In the genomic region with DNA sequence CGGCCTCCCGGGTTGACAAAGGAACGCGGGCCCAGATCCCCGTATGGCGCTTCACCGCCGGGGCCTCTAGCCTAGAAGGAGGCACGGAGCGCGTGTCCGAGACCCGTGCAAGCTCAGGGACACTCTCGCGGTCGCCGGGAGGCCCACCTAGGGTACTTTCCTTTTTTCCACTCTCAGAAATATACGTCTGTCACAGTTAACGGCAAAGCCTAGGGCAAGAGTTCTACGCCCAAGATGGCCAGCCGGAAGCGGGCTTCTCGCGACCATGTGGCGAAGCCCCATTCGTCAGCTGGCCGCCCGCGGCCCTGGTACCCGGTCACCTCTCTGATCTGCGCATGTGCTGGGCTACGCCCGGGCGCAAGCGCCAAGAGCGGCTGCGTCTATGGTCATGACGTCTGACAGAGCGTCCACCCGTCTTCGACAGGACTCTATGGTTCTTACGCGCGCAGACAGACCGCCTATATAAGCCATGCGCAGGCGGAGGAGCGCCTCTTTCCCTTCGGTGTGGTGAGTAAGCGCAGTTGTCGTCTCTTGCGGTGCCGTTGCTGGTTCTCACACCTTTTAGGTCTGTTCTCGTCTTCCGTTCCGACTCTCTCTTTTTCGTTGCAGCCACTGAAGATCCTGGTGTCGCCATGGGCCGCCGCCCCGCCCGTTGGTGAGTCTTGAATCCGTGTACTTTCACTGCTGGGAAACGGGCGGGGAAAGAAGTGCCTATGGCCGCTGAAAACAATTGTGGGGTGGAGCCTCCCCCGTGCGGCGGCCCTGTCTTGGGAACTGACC, we compare ENCODE assay signal across 1 cellular context.
A peak's percentile ranks its signal among the peaks of the same experiment; 100 is the strongest.
TF ChIP-seq lines count a peak whose summit lies in the region.

Gene RPL10, plus strand, starts transcription at position 490 of the 780 bp plus-strand sequence. Its CDS starts 143 bp downstream, at position 633.

TF ChIP-seq in K562, 482 proteins besides CTCF, POLR2A, EP300 and RAD21 (continued from another document and continues in another):
- no peak for TF ChIP-seq KAT2B (IDR thresholded peaks at IDR 0.05; ENCODE audit: low read depth, low read length)
- TF ChIP-seq, protein P1, sequence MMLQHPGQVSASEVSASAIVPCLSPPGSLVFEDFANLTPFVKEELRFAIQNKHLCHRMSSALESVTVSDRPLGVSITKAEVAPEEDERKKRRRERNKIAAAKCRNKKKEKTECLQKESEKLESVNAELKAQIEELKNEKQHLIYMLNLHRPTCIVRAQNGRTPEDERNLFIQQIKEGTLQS (IDR thresholded peaks at IDR 0.05), result no peak
- TF ChIP-seq, protein P1 (CRISPR knock-in tag; conservative IDR thresholded peaks at IDR 0.05), result peak; percentile 45; the same call in 1 of the 2 replicates
- peak; percentile 42; the same call in 1 of the 2 replicates for TF ChIP-seq CHD2 (IDR thresholded peaks at IDR 0.05; ENCODE audit: low read depth, low read length)
- TF ChIP-seq ZEB2 (IDR thresholded peaks at IDR 0.05), result no peak
- no peak for TF ChIP-seq NUFIP1 (IDR thresholded peaks at IDR 0.05; ENCODE audit: partially characterized antibody)
- no peak for TF ChIP-seq ZNF551 (CRISPR knock-in tag; IDR thresholded peaks at IDR 0.05)
- no peak for TF ChIP-seq FOXJ3 (CRISPR knock-in tag; IDR thresholded peaks at IDR 0.05)
- TF ChIP-seq, protein P2, sequence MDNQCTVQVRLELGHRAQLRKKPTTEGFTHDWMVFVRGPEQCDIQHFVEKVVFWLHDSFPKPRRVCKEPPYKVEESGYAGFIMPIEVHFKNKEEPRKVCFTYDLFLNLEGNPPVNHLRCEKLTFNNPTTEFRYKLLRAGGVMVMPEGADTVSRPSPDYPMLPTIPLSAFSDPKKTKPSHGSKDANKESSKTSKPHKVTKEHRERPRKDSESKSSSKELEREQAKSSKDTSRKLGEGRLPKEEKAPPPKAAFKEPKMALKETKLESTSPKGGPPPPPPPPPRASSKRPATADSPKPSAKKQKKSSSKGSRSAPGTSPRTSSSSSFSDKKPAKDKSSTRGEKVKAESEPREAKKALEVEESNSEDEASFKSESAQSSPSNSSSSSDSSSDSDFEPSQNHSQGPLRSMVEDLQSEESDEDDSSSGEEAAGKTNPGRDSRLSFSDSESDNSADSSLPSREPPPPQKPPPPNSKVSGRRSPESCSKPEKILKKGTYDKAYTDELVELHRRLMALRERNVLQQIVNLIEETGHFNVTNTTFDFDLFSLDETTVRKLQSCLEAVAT (IDR thresholded peaks at IDR 0.05), result peak; percentile 93 to 97
- TF ChIP-seq, protein P3, sequence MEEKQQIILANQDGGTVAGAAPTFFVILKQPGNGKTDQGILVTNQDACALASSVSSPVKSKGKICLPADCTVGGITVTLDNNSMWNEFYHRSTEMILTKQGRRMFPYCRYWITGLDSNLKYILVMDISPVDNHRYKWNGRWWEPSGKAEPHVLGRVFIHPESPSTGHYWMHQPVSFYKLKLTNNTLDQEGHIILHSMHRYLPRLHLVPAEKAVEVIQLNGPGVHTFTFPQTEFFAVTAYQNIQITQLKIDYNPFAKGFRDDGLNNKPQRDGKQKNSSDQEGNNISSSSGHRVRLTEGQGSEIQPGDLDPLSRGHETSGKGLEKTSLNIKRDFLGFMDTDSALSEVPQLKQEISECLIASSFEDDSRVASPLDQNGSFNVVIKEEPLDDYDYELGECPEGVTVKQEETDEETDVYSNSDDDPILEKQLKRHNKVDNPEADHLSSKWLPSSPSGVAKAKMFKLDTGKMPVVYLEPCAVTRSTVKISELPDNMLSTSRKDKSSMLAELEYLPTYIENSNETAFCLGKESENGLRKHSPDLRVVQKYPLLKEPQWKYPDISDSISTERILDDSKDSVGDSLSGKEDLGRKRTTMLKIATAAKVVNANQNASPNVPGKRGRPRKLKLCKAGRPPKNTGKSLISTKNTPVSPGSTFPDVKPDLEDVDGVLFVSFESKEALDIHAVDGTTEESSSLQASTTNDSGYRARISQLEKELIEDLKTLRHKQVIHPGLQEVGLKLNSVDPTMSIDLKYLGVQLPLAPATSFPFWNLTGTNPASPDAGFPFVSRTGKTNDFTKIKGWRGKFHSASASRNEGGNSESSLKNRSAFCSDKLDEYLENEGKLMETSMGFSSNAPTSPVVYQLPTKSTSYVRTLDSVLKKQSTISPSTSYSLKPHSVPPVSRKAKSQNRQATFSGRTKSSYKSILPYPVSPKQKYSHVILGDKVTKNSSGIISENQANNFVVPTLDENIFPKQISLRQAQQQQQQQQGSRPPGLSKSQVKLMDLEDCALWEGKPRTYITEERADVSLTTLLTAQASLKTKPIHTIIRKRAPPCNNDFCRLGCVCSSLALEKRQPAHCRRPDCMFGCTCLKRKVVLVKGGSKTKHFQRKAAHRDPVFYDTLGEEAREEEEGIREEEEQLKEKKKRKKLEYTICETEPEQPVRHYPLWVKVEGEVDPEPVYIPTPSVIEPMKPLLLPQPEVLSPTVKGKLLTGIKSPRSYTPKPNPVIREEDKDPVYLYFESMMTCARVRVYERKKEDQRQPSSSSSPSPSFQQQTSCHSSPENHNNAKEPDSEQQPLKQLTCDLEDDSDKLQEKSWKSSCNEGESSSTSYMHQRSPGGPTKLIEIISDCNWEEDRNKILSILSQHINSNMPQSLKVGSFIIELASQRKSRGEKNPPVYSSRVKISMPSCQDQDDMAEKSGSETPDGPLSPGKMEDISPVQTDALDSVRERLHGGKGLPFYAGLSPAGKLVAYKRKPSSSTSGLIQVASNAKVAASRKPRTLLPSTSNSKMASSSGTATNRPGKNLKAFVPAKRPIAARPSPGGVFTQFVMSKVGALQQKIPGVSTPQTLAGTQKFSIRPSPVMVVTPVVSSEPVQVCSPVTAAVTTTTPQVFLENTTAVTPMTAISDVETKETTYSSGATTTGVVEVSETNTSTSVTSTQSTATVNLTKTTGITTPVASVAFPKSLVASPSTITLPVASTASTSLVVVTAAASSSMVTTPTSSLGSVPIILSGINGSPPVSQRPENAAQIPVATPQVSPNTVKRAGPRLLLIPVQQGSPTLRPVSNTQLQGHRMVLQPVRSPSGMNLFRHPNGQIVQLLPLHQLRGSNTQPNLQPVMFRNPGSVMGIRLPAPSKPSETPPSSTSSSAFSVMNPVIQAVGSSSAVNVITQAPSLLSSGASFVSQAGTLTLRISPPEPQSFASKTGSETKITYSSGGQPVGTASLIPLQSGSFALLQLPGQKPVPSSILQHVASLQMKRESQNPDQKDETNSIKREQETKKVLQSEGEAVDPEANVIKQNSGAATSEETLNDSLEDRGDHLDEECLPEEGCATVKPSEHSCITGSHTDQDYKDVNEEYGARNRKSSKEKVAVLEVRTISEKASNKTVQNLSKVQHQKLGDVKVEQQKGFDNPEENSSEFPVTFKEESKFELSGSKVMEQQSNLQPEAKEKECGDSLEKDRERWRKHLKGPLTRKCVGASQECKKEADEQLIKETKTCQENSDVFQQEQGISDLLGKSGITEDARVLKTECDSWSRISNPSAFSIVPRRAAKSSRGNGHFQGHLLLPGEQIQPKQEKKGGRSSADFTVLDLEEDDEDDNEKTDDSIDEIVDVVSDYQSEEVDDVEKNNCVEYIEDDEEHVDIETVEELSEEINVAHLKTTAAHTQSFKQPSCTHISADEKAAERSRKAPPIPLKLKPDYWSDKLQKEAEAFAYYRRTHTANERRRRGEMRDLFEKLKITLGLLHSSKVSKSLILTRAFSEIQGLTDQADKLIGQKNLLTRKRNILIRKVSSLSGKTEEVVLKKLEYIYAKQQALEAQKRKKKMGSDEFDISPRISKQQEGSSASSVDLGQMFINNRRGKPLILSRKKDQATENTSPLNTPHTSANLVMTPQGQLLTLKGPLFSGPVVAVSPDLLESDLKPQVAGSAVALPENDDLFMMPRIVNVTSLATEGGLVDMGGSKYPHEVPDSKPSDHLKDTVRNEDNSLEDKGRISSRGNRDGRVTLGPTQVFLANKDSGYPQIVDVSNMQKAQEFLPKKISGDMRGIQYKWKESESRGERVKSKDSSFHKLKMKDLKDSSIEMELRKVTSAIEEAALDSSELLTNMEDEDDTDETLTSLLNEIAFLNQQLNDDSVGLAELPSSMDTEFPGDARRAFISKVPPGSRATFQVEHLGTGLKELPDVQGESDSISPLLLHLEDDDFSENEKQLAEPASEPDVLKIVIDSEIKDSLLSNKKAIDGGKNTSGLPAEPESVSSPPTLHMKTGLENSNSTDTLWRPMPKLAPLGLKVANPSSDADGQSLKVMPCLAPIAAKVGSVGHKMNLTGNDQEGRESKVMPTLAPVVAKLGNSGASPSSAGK (IDR thresholded peaks at IDR 0.05), result peak; percentile 88
- peak; percentile 44 for TF ChIP-seq SNRNP70 (optimal IDR thresholded peaks at IDR 0.05; ENCODE audit: low read depth, low read length)
- no peak for TF ChIP-seq MYNN (IDR thresholded peaks at IDR 0.05)
- no peak for TF ChIP-seq MYNN (CRISPR knock-in tag; IDR thresholded peaks at IDR 0.05)
- 0 out of 2 replicates have a peak, but pooled peaks have one; percentile 12 for TF ChIP-seq LEF1 (IDR thresholded peaks at IDR 0.05)
- TF ChIP-seq ETS1 (conservative IDR thresholded peaks at IDR 0.05; ENCODE audit: control insufficient read depth, low read depth, low read length), result peak; percentile 72; the same call in 1 of the 2 replicates
- TF ChIP-seq NELFE (IDR thresholded peaks at IDR 0.05; ENCODE audit: insufficient read depth, insufficient read length), result peak; percentile 79
- TF ChIP-seq TARDBP (IDR thresholded peaks at IDR 0.05), result no peak
- TF ChIP-seq MCM7 (IDR thresholded peaks at IDR 0.05), result no peak
- TF ChIP-seq, protein P4, sequence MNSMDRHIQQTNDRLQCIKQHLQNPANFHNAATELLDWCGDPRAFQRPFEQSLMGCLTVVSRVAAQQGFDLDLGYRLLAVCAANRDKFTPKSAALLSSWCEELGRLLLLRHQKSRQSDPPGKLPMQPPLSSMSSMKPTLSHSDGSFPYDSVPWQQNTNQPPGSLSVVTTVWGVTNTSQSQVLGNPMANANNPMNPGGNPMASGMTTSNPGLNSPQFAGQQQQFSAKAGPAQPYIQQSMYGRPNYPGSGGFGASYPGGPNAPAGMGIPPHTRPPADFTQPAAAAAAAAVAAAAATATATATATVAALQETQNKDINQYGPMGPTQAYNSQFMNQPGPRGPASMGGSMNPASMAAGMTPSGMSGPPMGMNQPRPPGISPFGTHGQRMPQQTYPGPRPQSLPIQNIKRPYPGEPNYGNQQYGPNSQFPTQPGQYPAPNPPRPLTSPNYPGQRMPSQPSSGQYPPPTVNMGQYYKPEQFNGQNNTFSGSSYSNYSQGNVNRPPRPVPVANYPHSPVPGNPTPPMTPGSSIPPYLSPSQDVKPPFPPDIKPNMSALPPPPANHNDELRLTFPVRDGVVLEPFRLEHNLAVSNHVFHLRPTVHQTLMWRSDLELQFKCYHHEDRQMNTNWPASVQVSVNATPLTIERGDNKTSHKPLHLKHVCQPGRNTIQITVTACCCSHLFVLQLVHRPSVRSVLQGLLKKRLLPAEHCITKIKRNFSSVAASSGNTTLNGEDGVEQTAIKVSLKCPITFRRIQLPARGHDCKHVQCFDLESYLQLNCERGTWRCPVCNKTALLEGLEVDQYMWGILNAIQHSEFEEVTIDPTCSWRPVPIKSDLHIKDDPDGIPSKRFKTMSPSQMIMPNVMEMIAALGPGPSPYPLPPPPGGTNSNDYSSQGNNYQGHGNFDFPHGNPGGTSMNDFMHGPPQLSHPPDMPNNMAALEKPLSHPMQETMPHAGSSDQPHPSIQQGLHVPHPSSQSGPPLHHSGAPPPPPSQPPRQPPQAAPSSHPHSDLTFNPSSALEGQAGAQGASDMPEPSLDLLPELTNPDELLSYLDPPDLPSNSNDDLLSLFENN (IDR thresholded peaks at IDR 0.05; ENCODE audit: low read depth in 2 of 2, low read length in 2 of 2), result peak in 1 of 2 experiments; percentile 71; a peak in 1 of 4 replicates
- no peak for TF ChIP-seq DEAF1 (CRISPR knock-in tag; IDR thresholded peaks at IDR 0.05)
- TF ChIP-seq POLR2AphosphoS5 (IDR thresholded peaks at IDR 0.05; ENCODE audit: control insufficient read depth, insufficient read depth, low read depth, low read length), result peak; percentile 99
- peak in 1 of 2 experiments; percentile 81; a peak in 2 of 4 replicates for TF ChIP-seq ARNT (IDR thresholded peaks at IDR 0.05)
- TF ChIP-seq, protein P5, sequence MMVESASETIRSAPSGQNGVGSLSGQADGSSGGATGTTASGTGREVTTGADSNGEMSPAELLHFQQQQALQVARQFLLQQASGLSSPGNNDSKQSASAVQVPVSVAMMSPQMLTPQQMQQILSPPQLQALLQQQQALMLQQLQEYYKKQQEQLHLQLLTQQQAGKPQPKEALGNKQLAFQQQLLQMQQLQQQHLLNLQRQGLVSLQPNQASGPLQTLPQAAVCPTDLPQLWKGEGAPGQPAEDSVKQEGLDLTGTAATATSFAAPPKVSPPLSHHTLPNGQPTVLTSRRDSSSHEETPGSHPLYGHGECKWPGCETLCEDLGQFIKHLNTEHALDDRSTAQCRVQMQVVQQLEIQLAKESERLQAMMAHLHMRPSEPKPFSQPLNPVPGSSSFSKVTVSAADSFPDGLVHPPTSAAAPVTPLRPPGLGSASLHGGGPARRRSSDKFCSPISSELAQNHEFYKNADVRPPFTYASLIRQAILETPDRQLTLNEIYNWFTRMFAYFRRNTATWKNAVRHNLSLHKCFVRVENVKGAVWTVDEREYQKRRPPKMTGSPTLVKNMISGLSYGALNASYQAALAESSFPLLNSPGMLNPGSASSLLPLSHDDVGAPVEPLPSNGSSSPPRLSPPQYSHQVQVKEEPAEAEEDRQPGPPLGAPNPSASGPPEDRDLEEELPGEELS (CRISPR knock-in tag; IDR thresholded peaks at IDR 0.05; ENCODE audit: borderline replicate concordance), result peak; percentile 83
- no peak for TF ChIP-seq ZNF583 (CRISPR knock-in tag; IDR thresholded peaks at IDR 0.05)
- TF ChIP-seq, protein P6, sequence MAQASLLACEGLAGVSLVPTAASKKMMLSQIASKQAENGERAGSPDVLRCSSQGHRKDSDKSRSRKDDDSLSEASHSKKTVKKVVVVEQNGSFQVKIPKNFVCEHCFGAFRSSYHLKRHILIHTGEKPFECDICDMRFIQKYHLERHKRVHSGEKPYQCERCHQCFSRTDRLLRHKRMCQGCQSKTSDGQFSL (CRISPR knock-in tag; IDR thresholded peaks at IDR 0.05), result 0 out of 2 replicates have a peak, but pooled peaks have one; percentile 25
- TF ChIP-seq, protein P6 (tag; IDR thresholded peaks at IDR 0.05), result no peak
- TF ChIP-seq SMAD4 (CRISPR knock-in tag; conservative IDR thresholded peaks at IDR 0.05), result no peak
